ENCODE assay signal across 19 cellular contexts in genomic region chr18:76444436-76445105, GRCh38. TPM values are rescaled to one million over a fixed set of nuclear protein-coding genes. Genes with fewer than 3 reads are reported as not detected.
DNase-seq lines count a peak whose midpoint lies in the region; ATAC-seq and TF ChIP-seq lines count a peak whose summit lies in the region.
"Had no signal": no experiment of that assay in that cellular context is flagged by ENCODE, and none has a peak within 500 bp of the region (broad histone marks: within the 10 kb centered on the region; RNA-seq: fewer than 3 reads in every experiment).

No MANE protein-coding gene starts in this region.

- no peak for ATAC-seq in GM18858 (IDR thresholded peaks at IDR 0.05; ENCODE audit: unreplicated experiment)
- ATAC-seq: right cardiac atrium had no signal

- peaks cover 9% of the 10 kb centered on the region for H3K36me3 Mint-ChIP-seq in glutamatergic neuron (ENCODE audit: unreplicated experiment)
- H3K36me3 Mint-ChIP-seq: IgD-negative memory B cell had no signal

- peak overlapping the region; percentile 75 for H3K4me2 ChIP-seq in skeletal muscle satellite cell (ENCODE audit: low read length)
- H3K4me2 ChIP-seq: neural progenitor cell had no signal

- H3K9me3 ChIP-seq in AG04450 (ENCODE audit: control insufficient read depth, insufficient read depth, low read length) (peaks cover 5% of the 10 kb centered on the region; the same call in 1 of the 2 replicates), skeletal muscle satellite cell (replicated peaks; ENCODE audit: low read length) (no peaks in the 10 kb centered on the region)
- H3K9me3 ChIP-seq: stomach had no signal

- H3K4me1 Mint-ChIP-seq in glutamatergic neuron (ENCODE audit: low read depth, unreplicated experiment) = peaks cover 74% of the 10 kb centered on the region

- no peak for TF ChIP-seq CTCF in AG04450 (IDR thresholded peaks at IDR 0.05; ENCODE audit: low read depth, low read length)
- TF ChIP-seq CTCF in glutamatergic neuron (IDR thresholded peaks at IDR 0.05; ENCODE audit: partially characterized antibody, unreplicated experiment) = no peak

- peaks cover 53% of the 10 kb centered on the region for H3K4me1 ChIP-seq in skeletal muscle satellite cell (ENCODE audit: control insufficient read depth, insufficient read depth, low read length)

- H3K27ac Mint-ChIP-seq in glutamatergic neuron (ENCODE audit: unreplicated experiment) = peak overlapping the region; percentile 95
- H3K27ac Mint-ChIP-seq: activated naive CD4-positive, alpha-beta T cell treated with anti-CD3 and anti-CD28 coated beads for 36 hours had no signal

- POLR2A ChIA-PET in AG04450 (lab: Yijun Ruan, JAX) = interaction anchor here (1.0 kb wide), 1 partner anchor 48 kb away, joined by 3 read pairs; no protein-coding TSS in a partner anchor

- H3K27ac ChIP-seq in AG04450 (ENCODE audit: low read depth, low read length) = peak overlapping the region; percentile 0
- H3K27ac ChIP-seq: neural progenitor cell had no signal

- H3K4me3 ChIP-seq in AG04450 (ENCODE audit: low read depth, low read length) (no peak overlapping the region), skeletal muscle satellite cell (ENCODE audit: low read length) (no peak overlapping the region)
- H3K4me3 ChIP-seq: lung, neural progenitor cell, stomach had no signal

- no peaks in the 10 kb centered on the region for H3K27me3 ChIP-seq in AG04450 (ENCODE audit: control insufficient read depth, insufficient read depth, low read length)
- no peaks in the 10 kb centered on the region for H3K27me3 ChIP-seq in skeletal muscle satellite cell (ENCODE audit: control insufficient read depth, insufficient read depth, low read length)
- H3K27me3 ChIP-seq: neural progenitor cell, stomach had no signal

- H3K9me3 Mint-ChIP-seq in glutamatergic neuron (ENCODE audit: unreplicated experiment) = peaks cover 32% of the 10 kb centered on the region
- H3K9me3 Mint-ChIP-seq: activated naive CD4-positive, alpha-beta T cell treated with anti-CD3 and anti-CD28 coated beads for 36 hours; IgD-negative memory B cell; neural progenitor cell had no signal

- H3K4me3 Mint-ChIP-seq in glutamatergic neuron (ENCODE audit: unreplicated experiment) = peak overlapping the region; percentile 91
- H3K4me3 Mint-ChIP-seq: activated naive CD4-positive, alpha-beta T cell treated with anti-CD3 and anti-CD28 coated beads for 36 hours; IgD-negative memory B cell; neural progenitor cell had no signal

- CTCF ChIA-PET in AG04450 (lab: Charles Lee) = no interaction called here

- DNase-seq in AG04450 (ENCODE audit: low read depth, low spot score) (no peak), NCI-H2227 treated with DMSO at 0.1 percent for 48 hours (lab: John Stamatoyannopoulos, UW) (peak; percentile 5), glutamatergic neuron (no peak), epidermal melanocyte (ENCODE audit: insufficient read length, low spot score) (no peak), RKO (ENCODE audit: low spot score) (no peak), HuH-7.5 (ENCODE audit: low spot score) (no peak)
- DNase-seq: activated CD4-positive, alpha-beta T cell treated with anti-CD3 and anti-CD28 coated beads for 4 hours; activated naive CD4-positive, alpha-beta T cell treated with anti-CD3 and anti-CD28 coated beads for 36 hours; COR-L47; erythroblast; NCI-H2029; OCI-M1; right cardiac atrium; stomach had no signal

- H3K9ac ChIP-seq in skeletal muscle satellite cell (ENCODE audit: low read depth, low read length) = no peak overlapping the region
- H3K9ac ChIP-seq: neural progenitor cell had no signal

- H3K36me3 ChIP-seq in skeletal muscle satellite cell (ENCODE audit: insufficient read depth, low read length) = peaks cover 23% of the 10 kb centered on the region

- peaks cover 31% of the 10 kb centered on the region for H3K27me3 Mint-ChIP-seq in glutamatergic neuron (ENCODE audit: unreplicated experiment)
- H3K27me3 Mint-ChIP-seq: IgD-negative memory B cell had no signal

RNA-seq across cellular contexts. Expression of gene ZNF516, which starts 50.5 kb away (rescaled TPM):
- polyA plus RNA-seq in AG04450 (2011; rRNA removed) = 15.0 and 15.5 TPM in 2 replicates
- 46.5 and 50.4 TPM in 2 replicates for polyA minus RNA-seq in AG04450 (2011; rRNA and poly(A)+ RNA removed)
- total RNA-seq in glutamatergic neuron (ENCODE audit: unreplicated experiment) = 192 TPM
- total RNA-seq in skeletal muscle satellite cell (2012; rRNA removed) = 19.5 and 21.2 TPM in 2 replicates
